ENCODE assay signal across 15 cellular contexts in genomic region chr9:21684231-21684630, GRCh38.
DNase-seq lines count a peak whose midpoint lies in the region; TF ChIP-seq lines count a peak whose summit lies in the region.
"Had no signal": no experiment of that assay in that cellular context is flagged by ENCODE, and none has a peak within 500 bp of the region (broad histone marks: within the 10 kb centered on the region; RNA-seq: fewer than 3 reads in every experiment).

No MANE protein-coding gene starts in this region.

- no peaks in the 10 kb centered on the region for H3K36me3 ChIP-seq in ACC112 (ENCODE audit: insufficient read depth, low read length)
- H3K36me3 ChIP-seq in right atrium auricular region = no peaks in the 10 kb centered on the region
- H3K36me3 ChIP-seq: HAP-1, neutrophil had no signal

- H3K4me3 Mint-ChIP-seq in activated naive CD8-positive, alpha-beta T cell = peak overlapping the region; percentile 70
- H3K4me3 Mint-ChIP-seq: T-helper 1 cell treated with Interleukin-12 subunit alpha and Interleukin-12 subunit beta and Interleukin-4 antibody, amounts not matched to agents 30 μg/mL and 1 μg/mL, for 36 hours had no signal

- H3K9me3 ChIP-seq in right atrium auricular region = no peaks in the 10 kb centered on the region
- H3K9me3 ChIP-seq: HAP-1, neutrophil had no signal

- peak overlapping the region; percentile 98 for H3K27ac ChIP-seq in ACC112 (ENCODE audit: low read depth, low read length)
- no peak overlapping the region for H3K27ac ChIP-seq in right atrium auricular region
- H3K27ac ChIP-seq: C4-2B, neutrophil had no signal

- DNase-seq in HT1080 (ENCODE audit: low read depth) = peak; percentile 32
- DNase-seq in kidney tubule cell (ENCODE audit: low spot score) = peak; percentile 29
- no peak for DNase-seq in NCI-H774 (lab: John Stamatoyannopoulos, UW)
- DNase-seq in NCI-H524 (lab: John Stamatoyannopoulos, UW) = no peak
- no peak for DNase-seq in right atrium auricular region (ENCODE audit: low spot score)
- DNase-seq: activated CD4-positive, alpha-beta T cell treated with anti-CD3 and anti-CD28 coated beads for 1 hour; head of caudate nucleus; left cardiac atrium had no signal

- H3K79me2 ChIP-seq in ACC112 (ENCODE audit: control insufficient read depth, insufficient read depth, low read length, unreplicated experiment) = peaks cover 22% of the 10 kb centered on the region

- TF ChIP-seq CTCF in right atrium auricular region (IDR thresholded peaks at IDR 0.05) = no peak

- H3K27me3 Mint-ChIP-seq in activated naive CD8-positive, alpha-beta T cell = peaks cover 1% of the 10 kb centered on the region

- H3K4me1 ChIP-seq in ACC112 (ENCODE audit: control insufficient read depth, insufficient read depth, low read length, unreplicated experiment) (peaks cover 87% of the 10 kb centered on the region), right atrium auricular region (no peaks in the 10 kb centered on the region)
- H3K4me1 ChIP-seq: HAP-1 had no signal

- peaks cover 78% of the 10 kb centered on the region for H3K4me1 Mint-ChIP-seq in activated naive CD8-positive, alpha-beta T cell (ENCODE audit: low read depth)

- peak overlapping the region; percentile 94 for H3K27ac Mint-ChIP-seq in activated naive CD8-positive, alpha-beta T cell
- H3K27ac Mint-ChIP-seq: T-helper 1 cell treated with Interleukin-12 subunit alpha and Interleukin-12 subunit beta and Interleukin-4 antibody, amounts not matched to agents 30 μg/mL and 1 μg/mL, for 36 hours had no signal

- H2AFZ ChIP-seq in ACC112 (ENCODE audit: low read length, unreplicated experiment) = no peak overlapping the region

- H3K36me3 Mint-ChIP-seq in activated naive CD8-positive, alpha-beta T cell = no peaks in the 10 kb centered on the region
- H3K36me3 Mint-ChIP-seq: activated naive CD4-positive, alpha-beta T cell treated with anti-CD3 and anti-CD28 coated beads, Interleukin-2, amount 50 U/mL, for 72 hours had no signal

- no peak overlapping the region for H3K4me3 ChIP-seq in ACC112 (ENCODE audit: low read depth, low read length)
- no peak overlapping the region for H3K4me3 ChIP-seq in right atrium auricular region
- H3K4me3 ChIP-seq: HAP-1 had no signal

- H3K27me3 ChIP-seq in ACC112 (ENCODE audit: insufficient read depth, low read length) (no peaks in the 10 kb centered on the region), right atrium auricular region (no peaks in the 10 kb centered on the region)

- no peaks in the 10 kb centered on the region for H3K9me3 Mint-ChIP-seq in activated naive CD8-positive, alpha-beta T cell (ENCODE audit: low read depth)
- H3K9me3 Mint-ChIP-seq: activated naive CD4-positive, alpha-beta T cell treated with anti-CD3 and anti-CD28 coated beads, Interleukin-2, amount 50 U/mL, for 72 hours; T-helper 1 cell treated with Interleukin-12 subunit alpha and Interleukin-12 subunit beta and Interleukin-4 antibody, amounts not matched to agents 30 μg/mL and 1 μg/mL, for 36 hours had no signal

Comparison
In these comparisons a context has a peak if more than half of its experiments do, and no peak if none do; other contexts are left out.
1. DNase-seq: peak in HT1080 (single experiment) and kidney tubule cell (single experiment); none in NCI-H774 (single experiment), NCI-H524 (0 of 2) and right atrium auricular region (single experiment).